1 cellular context compared by ENCODE assay signal in genomic region chr6:34888874-34889555, GRCh38.
TF ChIP-seq lines count a peak whose summit lies in the region.

TSS of gene ANKS1A (plus strand) at chr6:34889255. CDS start at chr6:34889403, 148 bp downstream.

TF ChIP-seq in HepG2, 621 proteins besides CTCF, POLR2A, EP300 and RAD21 (continued from another document and continues in another):
- TF ChIP-seq HES4 (CRISPR knock-in tag; IDR thresholded peaks at IDR 0.05; ENCODE audit: borderline replicate concordance) (peak; percentile 62; the same call in 1 of the 2 replicates), ZNF235 (CRISPR knock-in tag; IDR thresholded peaks at IDR 0.05; ENCODE audit: borderline replicate concordance) (peak; percentile 95), ZNF639 (CRISPR knock-in tag; conservative IDR thresholded peaks at IDR 0.05) (no peak; the same call in 1 of the 2 replicates), NBN (conservative IDR thresholded peaks at IDR 0.05) (no peak), TFDP1 (CRISPR knock-in tag; IDR thresholded peaks at IDR 0.05; ENCODE audit: borderline replicate concordance) (peak; percentile 68; the same call in 1 of the 2 replicates), ZNF841 (CRISPR knock-in tag; IDR thresholded peaks at IDR 0.05; ENCODE audit: borderline replicate concordance) (no peak), MTA3 (CRISPR knock-in tag; IDR thresholded peaks at IDR 0.05) (no peak), TBX2 (CRISPR knock-in tag; IDR thresholded peaks at IDR 0.05; ENCODE audit: borderline replicate concordance) (peak; percentile 69), IRF1 (CRISPR knock-in tag; IDR thresholded peaks at IDR 0.05; ENCODE audit: low read depth) (no peak), ZNF142 (CRISPR knock-in tag; IDR thresholded peaks at IDR 0.05) (no peak), THAP8 (CRISPR knock-in tag; IDR thresholded peaks at IDR 0.05; ENCODE audit: borderline replicate concordance) (no peak; the same call in 1 of the 2 replicates), ZNF44 (CRISPR knock-in tag; IDR thresholded peaks at IDR 0.05) (no peak), ZNF33B (CRISPR knock-in tag; IDR thresholded peaks at IDR 0.05) (0 out of 2 replicates have a peak, but pooled peaks have one; percentile 33), MYNN (CRISPR knock-in tag; IDR thresholded peaks at IDR 0.05; ENCODE audit: low read depth) (no peak), KDM4B (CRISPR knock-in tag; IDR thresholded peaks at IDR 0.05) (peak; percentile 73), ZNF737 (CRISPR knock-in tag; IDR thresholded peaks at IDR 0.05; ENCODE audit: borderline replicate concordance) (no peak), ZNF225 (CRISPR knock-in tag; IDR thresholded peaks at IDR 0.05) (no peak), ARID3A (IDR thresholded peaks at IDR 0.05; ENCODE audit: low read depth, low read length) (no peak), HIVEP1 (CRISPR knock-in tag; IDR thresholded peaks at IDR 0.05) (peak; percentile 87), ESRRA (CRISPR knock-in tag; IDR thresholded peaks at IDR 0.05; ENCODE audit: low read depth) (no peak), IRF2 (CRISPR knock-in tag; IDR thresholded peaks at IDR 0.05) (no peak), ZNF574 (CRISPR knock-in tag; IDR thresholded peaks at IDR 0.05) (peak; percentile 73; the same call in 1 of the 2 replicates), TEAD3 (CRISPR knock-in tag; optimal IDR thresholded peaks at IDR 0.05; ENCODE audit: borderline replicate concordance) (peak; percentile 46), MLXIP (CRISPR knock-in tag; IDR thresholded peaks at IDR 0.05; ENCODE audit: borderline replicate concordance) (no peak; the same call in 1 of the 2 replicates), PTBP1 (IDR thresholded peaks at IDR 0.05; ENCODE audit: low read depth, low read length, poor library complexity, severe bottlenecking) (no peak), ZNF343 (CRISPR knock-in tag; IDR thresholded peaks at IDR 0.05) (no peak), NFYB (CRISPR knock-in tag; IDR thresholded peaks at IDR 0.05) (no peak), ZNF792 (CRISPR knock-in tag; IDR thresholded peaks at IDR 0.05) (0 out of 2 replicates have a peak, but pooled peaks have one; percentile 20), ZNF781 (CRISPR knock-in tag; IDR thresholded peaks at IDR 0.05; ENCODE audit: borderline replicate concordance, not compliant biosample characterization) (peak; percentile 69), ZNF432 (CRISPR knock-in tag; IDR thresholded peaks at IDR 0.05; ENCODE audit: borderline replicate concordance) (no peak), ZNF460 (CRISPR knock-in tag; IDR thresholded peaks at IDR 0.05; ENCODE audit: borderline replicate concordance) (no peak), ZSCAN30 (CRISPR knock-in tag; IDR thresholded peaks at IDR 0.05) (no peak), IRF9 (CRISPR knock-in tag; IDR thresholded peaks at IDR 0.05; ENCODE audit: borderline replicate concordance) (no peak), ZNF569 (CRISPR knock-in tag; IDR thresholded peaks at IDR 0.05; ENCODE audit: borderline replicate concordance) (no peak), ATF3 (CRISPR knock-in tag; IDR thresholded peaks at IDR 0.05) (no peak), TAF1 (CRISPR knock-in tag; IDR thresholded peaks at IDR 0.05) (peak; percentile 62; the same call in 1 of the 2 replicates), POLR2G (IDR thresholded peaks at IDR 0.05; ENCODE audit: low read depth, low read length) (peak; percentile 74), NONO (IDR thresholded peaks at IDR 0.05) (no peak), NONO (CRISPR knock-in tag; conservative IDR thresholded peaks at IDR 0.05) (peak; percentile 83), SPEN (CRISPR knock-in tag; IDR thresholded peaks at IDR 0.05; ENCODE audit: low read depth) (peak; percentile 78; the same call in 1 of the 2 replicates)
